In the genomic region with DNA sequence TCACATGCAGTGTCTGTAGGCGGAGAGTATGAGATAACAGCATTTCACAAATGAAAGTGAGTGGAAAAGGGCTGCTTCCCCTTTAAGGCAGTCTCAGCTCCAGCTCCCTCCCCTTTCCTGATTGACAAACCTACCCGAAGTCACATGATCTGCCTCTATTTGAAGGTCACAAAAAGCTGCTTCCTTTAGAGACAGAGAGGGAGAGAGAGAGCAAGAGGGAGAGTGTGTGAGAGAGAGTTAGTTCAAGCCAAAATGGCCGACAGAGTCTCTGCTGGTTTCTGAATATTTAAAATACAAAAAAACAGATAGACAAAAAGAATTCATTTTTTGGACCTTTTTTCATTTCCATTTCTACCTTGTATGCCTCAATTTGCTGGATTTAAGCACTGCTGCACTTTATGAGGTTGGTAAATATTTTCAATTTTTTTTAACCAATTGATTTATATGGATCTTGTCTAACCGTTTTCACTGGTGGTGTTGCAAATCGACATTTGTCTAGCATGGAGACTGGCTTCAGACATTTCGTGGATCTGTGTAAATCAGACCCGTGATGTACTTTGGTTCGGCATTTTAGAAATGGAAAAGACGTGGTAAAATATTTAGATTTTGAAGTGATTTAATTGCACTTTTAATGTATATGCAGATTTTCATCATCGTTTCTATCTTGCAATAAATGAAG, we compare ENCODE assay signal across 8 cellular contexts. TPM values are rescaled to one million over a fixed set of nuclear protein-coding genes. Genes with fewer than 3 reads are reported as not detected.
DNase-seq lines count a peak whose midpoint lies in the region; ATAC-seq, FAIRE-seq and TF ChIP-seq lines count a peak whose summit lies in the region.

A gene with protein sequence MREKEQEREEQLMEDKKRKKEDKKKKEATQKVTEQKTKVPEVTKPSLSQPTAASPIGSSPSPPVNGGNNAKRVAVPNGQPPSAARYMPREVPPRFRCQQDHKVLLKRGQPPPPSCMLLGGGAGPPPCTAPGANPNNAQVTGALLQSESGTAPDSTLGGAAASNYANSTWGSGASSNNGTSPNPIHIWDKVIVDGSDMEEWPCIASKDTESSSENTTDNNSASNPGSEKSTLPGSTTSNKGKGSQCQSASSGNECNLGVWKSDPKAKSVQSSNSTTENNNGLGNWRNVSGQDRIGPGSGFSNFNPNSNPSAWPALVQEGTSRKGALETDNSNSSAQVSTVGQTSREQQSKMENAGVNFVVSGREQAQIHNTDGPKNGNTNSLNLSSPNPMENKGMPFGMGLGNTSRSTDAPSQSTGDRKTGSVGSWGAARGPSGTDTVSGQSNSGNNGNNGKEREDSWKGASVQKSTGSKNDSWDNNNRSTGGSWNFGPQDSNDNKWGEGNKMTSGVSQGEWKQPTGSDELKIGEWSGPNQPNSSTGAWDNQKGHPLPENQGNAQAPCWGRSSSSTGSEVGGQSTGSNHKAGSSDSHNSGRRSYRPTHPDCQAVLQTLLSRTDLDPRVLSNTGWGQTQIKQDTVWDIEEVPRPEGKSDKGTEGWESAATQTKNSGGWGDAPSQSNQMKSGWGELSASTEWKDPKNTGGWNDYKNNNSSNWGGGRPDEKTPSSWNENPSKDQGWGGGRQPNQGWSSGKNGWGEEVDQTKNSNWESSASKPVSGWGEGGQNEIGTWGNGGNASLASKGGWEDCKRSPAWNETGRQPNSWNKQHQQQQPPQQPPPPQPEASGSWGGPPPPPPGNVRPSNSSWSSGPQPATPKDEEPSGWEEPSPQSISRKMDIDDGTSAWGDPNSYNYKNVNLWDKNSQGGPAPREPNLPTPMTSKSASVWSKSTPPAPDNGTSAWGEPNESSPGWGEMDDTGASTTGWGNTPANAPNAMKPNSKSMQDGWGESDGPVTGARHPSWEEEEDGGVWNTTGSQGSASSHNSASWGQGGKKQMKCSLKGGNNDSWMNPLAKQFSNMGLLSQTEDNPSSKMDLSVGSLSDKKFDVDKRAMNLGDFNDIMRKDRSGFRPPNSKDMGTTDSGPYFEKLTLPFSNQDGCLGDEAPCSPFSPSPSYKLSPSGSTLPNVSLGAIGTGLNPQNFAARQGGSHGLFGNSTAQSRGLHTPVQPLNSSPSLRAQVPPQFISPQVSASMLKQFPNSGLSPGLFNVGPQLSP (N-terminal part only) (plus strand): TSS at position 188 of the 679 bp plus-strand sequence. CDS start 211 bp downstream, at position 399.

- H3K4me3 Mint-ChIP-seq in activated naive CD8-positive, alpha-beta T cell treated with anti-CD3 and anti-CD28 coated beads, Interleukin-2, amount 50 U/mL, for 24 hours: peak within 1 kb of the TSS; percentile 90

- peak in 2 of 4 donors; percentile 28 to 87 for TF ChIP-seq EP300 in upper lobe of left lung (IDR thresholded peaks at IDR 0.05)

- peak; percentile 60 for TF ChIP-seq POLR2A in GM10847 (IDR thresholded peaks at IDR 0.05; ENCODE audit: extremely low read depth, insufficient read length)
- peak in 3 of 4 donors; percentile 86 to 97 (median 90) for TF ChIP-seq POLR2A in upper lobe of left lung (IDR thresholded peaks at IDR 0.05)

- no peaks in the 10 kb centered on the region for H3K36me3 Mint-ChIP-seq in activated naive CD8-positive, alpha-beta T cell treated with anti-CD3 and anti-CD28 coated beads, Interleukin-2, amount 50 U/mL, for 24 hours (ENCODE audit: low read depth)

- H3K27me3 Mint-ChIP-seq in activated naive CD8-positive, alpha-beta T cell treated with anti-CD3 and anti-CD28 coated beads, Interleukin-2, amount 50 U/mL, for 24 hours: no peaks in the 10 kb centered on the region

- ATAC-seq in HG02623 (IDR thresholded peaks at IDR 0.05; ENCODE audit: unreplicated experiment) (peak; percentile 79), pancreas (peak; percentile 91 to 97 (median 95)), upper lobe of left lung (ENCODE audit: low FRiP score in 2 of 2) (peak; percentile 98 to 99)
- ATAC-seq in activated naive CD8-positive, alpha-beta T cell treated with anti-CD3 and anti-CD28 coated beads, Interleukin-2, amount 50 U/mL, for 24 hours: peak; percentile 83

- H3K4me3 ChIP-seq in cardiac muscle cell (peak within 1 kb of the TSS; percentile 70), pancreas (peak within 1 kb of the TSS; percentile 35 to 68 (median 46)), upper lobe of left lung (peak within 1 kb of the TSS; percentile 53 to 67 (median 62))

- H3K4me1 ChIP-seq in cardiac muscle cell (ENCODE audit: low read depth): peaks cover 43% of the 10 kb centered on the region
- H3K4me1 ChIP-seq in pancreas: peaks cover 22 to 44% (median 42%) of the 10 kb centered on the region in 3 donors
- H3K4me1 ChIP-seq in upper lobe of left lung: peaks cover 33 to 64% (median 43%) of the 10 kb centered on the region in 4 donors

- peak within 1 kb of the TSS; percentile 92 for H3K27ac Mint-ChIP-seq in activated naive CD8-positive, alpha-beta T cell treated with anti-CD3 and anti-CD28 coated beads, Interleukin-2, amount 50 U/mL, for 24 hours

- TF ChIP-seq CTCF in cardiac muscle cell (IDR thresholded peaks at IDR 0.05; ENCODE audit: low read depth, low read length) (no peak), pancreas (IDR thresholded peaks at IDR 0.05) (no peak), upper lobe of left lung (IDR thresholded peaks at IDR 0.05) (no peak)

- H3K27me3 ChIP-seq in cardiac muscle cell: no peaks in the 10 kb centered on the region
- H3K27me3 ChIP-seq in pancreas: no peaks in the 10 kb centered on the region
- no peaks in the 10 kb centered on the region for H3K27me3 ChIP-seq in upper lobe of left lung

- DNase-seq in NCI-H1105 (lab: John Stamatoyannopoulos, UW): peak; percentile 89
- DNase-seq in SKM-1 (lab: John Stamatoyannopoulos, UW; ENCODE audit: unreplicated experiment): peak; percentile 100
- peak; percentile 55 for DNase-seq in activated naive CD8-positive, alpha-beta T cell treated with anti-CD3 and anti-CD28 coated beads, Interleukin-2, amount 50 U/mL, for 24 hours
- DNase-seq in cardiac muscle cell (ENCODE audit: low read depth in 1 of 2, low spot score in 1 of 2): peak; percentile 95 to 98
- peak in 4 of 6 donors; percentile 42 to 87 (median 78) for DNase-seq in pancreas
- peak in 1 of 2 donors; percentile 88 for DNase-seq in upper lobe of left lung

- H3K9me3 Mint-ChIP-seq in activated naive CD8-positive, alpha-beta T cell treated with anti-CD3 and anti-CD28 coated beads, Interleukin-2, amount 50 U/mL, for 24 hours: no peaks in the 10 kb centered on the region

- intact Hi-C loops in pancreas (cut with DNase I): no loop called here

- H3K36me3 ChIP-seq in cardiac muscle cell (no peaks in the 10 kb centered on the region), pancreas (no peaks in the 10 kb centered on the region), upper lobe of left lung (no peaks in the 10 kb centered on the region)

- peak within 1 kb of the TSS; percentile 92 for H3K27ac ChIP-seq in cardiac muscle cell
- H3K27ac ChIP-seq in pancreas: peak within 1 kb of the TSS; percentile 39 to 86 (median 74)
- peak within 1 kb of the TSS; percentile 55 to 89 (median 81) for H3K27ac ChIP-seq in upper lobe of left lung

- peaks cover 62% of the 10 kb centered on the region for H3K4me1 Mint-ChIP-seq in activated naive CD8-positive, alpha-beta T cell treated with anti-CD3 and anti-CD28 coated beads, Interleukin-2, amount 50 U/mL, for 24 hours

- 0% methylated on average over 10 of the region's 10 CpGs for whole genome bisulfite sequencing in pancreas, 2 donors
- WGBS in upper lobe of left lung, 2 donors: 0% methylated on average over 10 of the region's 10 CpGs

- FAIRE-seq in pancreas (lab: Jason Lieb, UNC): peak; percentile 97

- H3K9me3 ChIP-seq in cardiac muscle cell (ENCODE audit: low read depth): no peaks in the 10 kb centered on the region
- H3K9me3 ChIP-seq in pancreas: no peaks in the 10 kb centered on the region
- H3K9me3 ChIP-seq in upper lobe of left lung: no peaks in the 10 kb centered on the region

RNA-seq across cellular contexts. Expression of the gene that starts here (rescaled TPM):
- total RNA-seq in cardiac muscle cell: 39.6 and 61.1 TPM in 2 replicates
- 50.2 and 73.2 TPM in 2 replicates for polyA plus RNA-seq in cardiac muscle cell
- 10 to 100 TPM; 18.0 to 31.3 (median 22.5) TPM for total RNA-seq in pancreas
- 10 to 100 TPM in 1 of 2 donors, 1 to 10 TPM in 1; 2.2 to 15.5 TPM for polyA plus RNA-seq in pancreas
- 100 to 1,000 TPM in 1 of 6 donors, 10 to 100 TPM in 5; 18.1 to 106 (median 60.3) TPM for total RNA-seq in upper lobe of left lung
